Comparison of ENCODE assay signal across 1 cellular context in the genomic region with DNA sequence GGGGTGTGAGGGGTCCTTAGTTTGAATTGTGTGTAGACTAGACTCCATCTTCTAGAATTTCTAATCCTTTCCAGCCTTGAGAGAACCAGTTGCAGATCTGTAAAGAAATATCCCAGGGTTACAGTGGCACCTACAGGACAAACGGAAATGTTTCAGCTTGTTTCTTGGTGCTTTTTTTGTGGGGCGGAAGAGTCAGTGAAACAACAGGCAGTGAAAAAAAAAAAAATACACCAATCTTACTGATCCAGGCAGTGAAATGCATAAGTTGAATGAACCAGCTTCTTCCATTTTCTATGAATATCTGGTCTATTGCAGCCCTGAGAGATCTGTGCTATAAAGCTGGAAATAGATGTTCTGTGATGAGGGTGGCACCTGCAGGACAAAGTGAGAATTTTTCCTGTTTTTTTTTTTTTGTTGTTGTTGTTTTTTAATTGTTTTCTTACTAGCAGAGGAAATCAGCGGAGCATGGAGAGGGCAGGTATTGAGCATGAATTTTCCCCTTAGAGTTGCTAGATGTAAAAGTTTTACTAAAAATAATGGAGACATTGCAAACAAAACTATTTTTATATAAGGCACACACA.
TF ChIP-seq lines count a peak whose summit lies in the region.

No MANE protein-coding gene starts in this region.

TF ChIP-seq in HepG2, 621 proteins besides CTCF, POLR2A, EP300 and RAD21 (continued from another document):
- TF ChIP-seq, protein P1, sequence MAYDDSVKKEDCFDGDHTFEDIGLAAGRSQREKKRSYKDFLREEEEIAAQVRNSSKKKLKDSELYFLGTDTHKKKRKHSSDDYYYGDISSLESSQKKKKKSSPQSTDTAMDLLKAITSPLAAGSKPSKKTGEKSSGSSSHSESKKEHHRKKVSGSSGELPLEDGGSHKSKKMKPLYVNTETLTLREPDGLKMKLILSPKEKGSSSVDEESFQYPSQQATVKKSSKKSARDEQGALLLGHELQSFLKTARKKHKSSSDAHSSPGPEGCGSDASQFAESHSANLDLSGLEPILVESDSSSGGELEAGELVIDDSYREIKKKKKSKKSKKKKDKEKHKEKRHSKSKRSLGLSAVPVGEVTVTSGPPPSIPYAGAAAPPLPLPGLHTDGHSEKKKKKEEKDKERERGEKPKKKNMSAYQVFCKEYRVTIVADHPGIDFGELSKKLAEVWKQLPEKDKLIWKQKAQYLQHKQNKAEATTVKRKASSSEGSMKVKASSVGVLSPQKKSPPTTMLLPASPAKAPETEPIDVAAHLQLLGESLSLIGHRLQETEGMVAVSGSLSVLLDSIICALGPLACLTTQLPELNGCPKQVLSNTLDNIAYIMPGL (CRISPR knock-in tag; IDR thresholded peaks at IDR 0.05; ENCODE audit: borderline replicate concordance in 1 of 2, low read depth in 1 of 2): peak in 1 of 2 experiments; percentile 34; a peak in 1 of 4 replicates
- peak; percentile 18; the same call in 1 of the 2 replicates for TF ChIP-seq SMC3 (IDR thresholded peaks at IDR 0.05; ENCODE audit: low read length)
- no peak for TF ChIP-seq ZIK1 (CRISPR knock-in tag; IDR thresholded peaks at IDR 0.05; ENCODE audit: borderline replicate concordance, low read depth)
- no peak for TF ChIP-seq PRMT3 (CRISPR knock-in tag; IDR thresholded peaks at IDR 0.05; ENCODE audit: borderline replicate concordance, low read depth)
